ENCODE assay signal across 22 cellular contexts in the genomic region with DNA sequence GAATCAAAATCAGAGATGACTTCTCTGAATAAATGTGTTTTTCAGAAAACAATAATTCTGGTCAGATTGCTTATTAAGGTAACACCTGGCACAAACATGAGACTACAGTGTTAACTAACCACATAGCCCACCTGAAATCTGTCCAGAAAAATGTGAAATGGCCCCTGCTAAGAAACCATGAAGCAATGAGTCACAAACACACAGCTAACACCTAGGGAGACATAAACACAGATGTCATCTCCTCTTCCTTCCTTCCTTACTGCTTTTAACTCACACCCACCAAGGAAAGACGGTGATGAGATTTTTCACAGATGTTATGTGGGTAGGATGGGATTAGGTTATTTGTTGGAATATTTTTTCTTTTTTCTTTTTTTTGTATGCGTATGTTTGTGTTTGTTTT.
A peak's percentile ranks its signal among the peaks of the same experiment; 100 is the strongest.
DNase-seq lines count a peak whose midpoint lies in the region; ATAC-seq, FAIRE-seq and TF ChIP-seq lines count a peak whose summit lies in the region.
"Had no signal": no experiment of that assay in that cellular context is flagged by ENCODE, and none has a peak within 500 bp of the region (broad histone marks: within the 10 kb centered on the region; RNA-seq: fewer than 3 reads in every experiment).

No MANE protein-coding gene starts in this region.

- TF ChIP-seq CTCF in GM23338 (conservative IDR thresholded peaks at IDR 0.05; ENCODE audit: low read depth in 2 of 2), result no peak
- TF ChIP-seq CTCF in PC-3 (conservative IDR thresholded peaks at IDR 0.05; ENCODE audit: low read depth, low read length), result no peak
- no peak for TF ChIP-seq CTCF in colonic mucosa (IDR thresholded peaks at IDR 0.05)

- H3K4me1 ChIP-seq in GM23338 (ENCODE audit: insufficient read depth) (peaks cover under 1% of the 10 kb centered on the region), PC-3 (ENCODE audit: insufficient read depth, low read length) (peaks cover 40% of the 10 kb centered on the region), colonic mucosa (no peaks in the 10 kb centered on the region)
- H3K4me1 ChIP-seq: Caco-2, HAP-1 had no signal

- DNase-seq in GM23338 (ENCODE audit: low spot score), result no peak
- peak; percentile 9 for DNase-seq in PC-3
- peak; percentile 6 for DNase-seq in glomerular visceral epithelial cell (ENCODE audit: extremely low spot score)
- DNase-seq in renal cortical epithelial cell (ENCODE audit: low read depth), result peak; percentile 6
- no peak for DNase-seq in colonic mucosa
- no peak for DNase-seq in H54 (ENCODE audit: insufficient read length, low spot score)
- no peak for DNase-seq in cardiac septum (ENCODE audit: low spot score)
- DNase-seq: Caco-2; CD4-positive, CD25-positive, alpha-beta regulatory T cell; CD8-positive, alpha-beta T cell; DMS153; DND-41; GM23248; HFFc6 had no signal

- H3K27ac Mint-ChIP-seq in GM23338, result no peak overlapping the region
- H3K27ac Mint-ChIP-seq: B cell; CD4-positive, CD25-positive, alpha-beta regulatory T cell; CD8-positive, alpha-beta T cell; HFFc6 had no signal

- H4K20me1 ChIP-seq in GM23338 (replicated peaks; ENCODE audit: insufficient read depth), result no peaks in the 10 kb centered on the region
- no peaks in the 10 kb centered on the region for H4K20me1 ChIP-seq in PC-3 (ENCODE audit: low read length)
- H4K20me1 ChIP-seq: BLaER1 had no signal

- CTCF ChIA-PET in PC-3 (lab: Charles Lee), result no interaction called here

- no peak overlapping the region for H3K4me3 Mint-ChIP-seq in GM23338
- H3K4me3 Mint-ChIP-seq: B cell; CD4-positive, CD25-positive, alpha-beta regulatory T cell; CD8-positive, alpha-beta T cell; HFFc6 had no signal

- H2AFZ ChIP-seq in GM23338 (peak overlapping the region; percentile 66; the same call in 1 of the 2 replicates), PC-3 (ENCODE audit: low read length) (no peak overlapping the region)
- H2AFZ ChIP-seq: GM23248 had no signal

- no peaks in the 10 kb centered on the region; the same call in 1 of the 2 replicates for H3K9me2 ChIP-seq in GM23338 (ENCODE audit: insufficient read depth)
- no peaks in the 10 kb centered on the region for H3K9me2 ChIP-seq in PC-3 (replicated peaks; ENCODE audit: low read length)

- H3K27ac ChIP-seq in GM23338 (ENCODE audit: low read depth) (no peak overlapping the region), PC-3 (ENCODE audit: low read length) (peak overlapping the region; percentile 87), colonic mucosa (no peak overlapping the region)
- H3K27ac ChIP-seq: BLaER1, C4-2B, GM23248 had no signal

- no peak for FAIRE-seq in H54 (lab: Jason Lieb, UNC)
- FAIRE-seq: A204.1, G401.6, GM12892, GM19239 had no signal

- POLR2A ChIA-PET in PC-3 (lab: Charles Lee; ENCODE audit: unreplicated experiment), result interaction anchor here (0.6 kb wide), 1 partner anchor 147 kb away, joined by 7 read pairs; no protein-coding TSS in a partner anchor

- H3K27me3 Mint-ChIP-seq in GM23338 (ENCODE audit: insufficient read depth, low read depth, poor library complexity), result no peaks in the 10 kb centered on the region
- H3K27me3 Mint-ChIP-seq: B cell; CD4-positive, CD25-positive, alpha-beta regulatory T cell had no signal

- H3K4me1 Mint-ChIP-seq in GM23338, result no peaks in the 10 kb centered on the region
- H3K4me1 Mint-ChIP-seq: B cell; CD4-positive, CD25-positive, alpha-beta regulatory T cell had no signal

- H3K4me3 ChIP-seq in GM23338 (no peak overlapping the region), PC-3 (ENCODE audit: low read length) (no peak overlapping the region), colonic mucosa (no peak overlapping the region)
- H3K4me3 ChIP-seq: BLaER1, GM23248, HAP-1 had no signal

- H3K79me2 ChIP-seq in GM23338 (replicated peaks; ENCODE audit: insufficient read depth), result no peaks in the 10 kb centered on the region
- H3K79me2 ChIP-seq in PC-3 (ENCODE audit: low read length), result no peaks in the 10 kb centered on the region

- BruUV-seq in PC-3 (replicated peaks; lab: Mats Ljungman, UMichigan), result no TSS peak

- intact Hi-C loops in PC-3 (cut with micrococcal nuclease), result no loop called here
- intact Hi-C loops in colonic mucosa (cut with DNase I), result no loop called here
- intact Hi-C loops in cardiac septum (cut with DNase I), result no loop called here

- TF ChIP-seq POLR2A in H54 (IDR thresholded peaks at IDR 0.05; ENCODE audit: low read depth, low read length), result no peak

- H3K36me3 ChIP-seq in GM23338 (ENCODE audit: insufficient read depth) (no peaks in the 10 kb centered on the region), PC-3 (ENCODE audit: low read depth, low read length) (no peaks in the 10 kb centered on the region), colonic mucosa (no peaks in the 10 kb centered on the region)
- H3K36me3 ChIP-seq: BLaER1, HAP-1 had no signal

- H3K4me2 ChIP-seq in GM23338 (no peak overlapping the region), PC-3 (ENCODE audit: low read length) (peak overlapping the region; percentile 72)
- H3K4me2 ChIP-seq: BLaER1 had no signal

- no peaks in the 10 kb centered on the region for H3K9me3 ChIP-seq in PC-3 (ENCODE audit: low read length)
- no peaks in the 10 kb centered on the region for H3K9me3 ChIP-seq in colonic mucosa
- H3K9me3 ChIP-seq: BLaER1, Caco-2, HAP-1 had no signal

- H3F3A ChIP-seq in GM23338 (replicated peaks; ENCODE audit: low read depth), result no peaks in the 10 kb centered on the region
- H3F3A ChIP-seq in PC-3 (ENCODE audit: low read length, unreplicated experiment), result no peaks in the 10 kb centered on the region

- H3K9ac ChIP-seq in PC-3 (ENCODE audit: low read length), result no peak overlapping the region
- H3K9ac ChIP-seq in colonic mucosa (ENCODE audit: low read depth in 2 of 2, low read length in 2 of 2), result no peak overlapping the region
- H3K9ac ChIP-seq: BLaER1, GM23248 had no signal

- no peak for ATAC-seq in GM23338
- ATAC-seq in PC-3, result no peak
- ATAC-seq: CD8-positive, alpha-beta T cell had no signal

- H3K27me3 ChIP-seq in GM23338 (ENCODE audit: insufficient read depth) (no peaks in the 10 kb centered on the region), PC-3 (ENCODE audit: low read length) (no peaks in the 10 kb centered on the region), colonic mucosa (no peaks in the 10 kb centered on the region)
- H3K27me3 ChIP-seq: BLaER1 had no signal

- no peaks in the 10 kb centered on the region for H3K36me3 Mint-ChIP-seq in GM23338 (ENCODE audit: low read depth)
- H3K36me3 Mint-ChIP-seq: CD4-positive, CD25-positive, alpha-beta regulatory T cell; CD8-positive, alpha-beta T cell had no signal

- no peaks in the 10 kb centered on the region for H3K9me3 Mint-ChIP-seq in GM23338

TF ChIP-seq in GM23338, 12 proteins besides CTCF, POLR2A, EP300 and RAD21 (continues in another document):
- TF ChIP-seq EZH2 (IDR thresholded peaks at IDR 0.05; ENCODE audit: low read depth, unreplicated experiment), result no peak
- no peak for TF ChIP-seq ZNF331 (CRISPR knock-in tag; IDR thresholded peaks at IDR 0.05; ENCODE audit: low read depth)
- TF ChIP-seq, protein P1, sequence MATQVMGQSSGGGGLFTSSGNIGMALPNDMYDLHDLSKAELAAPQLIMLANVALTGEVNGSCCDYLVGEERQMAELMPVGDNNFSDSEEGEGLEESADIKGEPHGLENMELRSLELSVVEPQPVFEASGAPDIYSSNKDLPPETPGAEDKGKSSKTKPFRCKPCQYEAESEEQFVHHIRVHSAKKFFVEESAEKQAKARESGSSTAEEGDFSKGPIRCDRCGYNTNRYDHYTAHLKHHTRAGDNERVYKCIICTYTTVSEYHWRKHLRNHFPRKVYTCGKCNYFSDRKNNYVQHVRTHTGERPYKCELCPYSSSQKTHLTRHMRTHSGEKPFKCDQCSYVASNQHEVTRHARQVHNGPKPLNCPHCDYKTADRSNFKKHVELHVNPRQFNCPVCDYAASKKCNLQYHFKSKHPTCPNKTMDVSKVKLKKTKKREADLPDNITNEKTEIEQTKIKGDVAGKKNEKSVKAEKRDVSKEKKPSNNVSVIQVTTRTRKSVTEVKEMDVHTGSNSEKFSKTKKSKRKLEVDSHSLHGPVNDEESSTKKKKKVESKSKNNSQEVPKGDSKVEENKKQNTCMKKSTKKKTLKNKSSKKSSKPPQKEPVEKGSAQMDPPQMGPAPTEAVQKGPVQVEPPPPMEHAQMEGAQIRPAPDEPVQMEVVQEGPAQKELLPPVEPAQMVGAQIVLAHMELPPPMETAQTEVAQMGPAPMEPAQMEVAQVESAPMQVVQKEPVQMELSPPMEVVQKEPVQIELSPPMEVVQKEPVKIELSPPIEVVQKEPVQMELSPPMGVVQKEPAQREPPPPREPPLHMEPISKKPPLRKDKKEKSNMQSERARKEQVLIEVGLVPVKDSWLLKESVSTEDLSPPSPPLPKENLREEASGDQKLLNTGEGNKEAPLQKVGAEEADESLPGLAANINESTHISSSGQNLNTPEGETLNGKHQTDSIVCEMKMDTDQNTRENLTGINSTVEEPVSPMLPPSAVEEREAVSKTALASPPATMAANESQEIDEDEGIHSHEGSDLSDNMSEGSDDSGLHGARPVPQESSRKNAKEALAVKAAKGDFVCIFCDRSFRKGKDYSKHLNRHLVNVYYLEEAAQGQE (IDR thresholded peaks at IDR 0.05; ENCODE audit: unreplicated experiment), result no peak

Comparison
In these comparisons a context has a peak if more than half of its experiments do, and no peak if none do; other contexts are left out.
1. DNase-seq: peak in PC-3 (single experiment), glomerular visceral epithelial cell (single experiment) and renal cortical epithelial cell (single experiment); none in GM23338 (single experiment), colonic mucosa (single experiment), H54 (single experiment) and cardiac septum (single experiment).